20 cellular contexts compared by ENCODE assay signal in the genomic region with DNA sequence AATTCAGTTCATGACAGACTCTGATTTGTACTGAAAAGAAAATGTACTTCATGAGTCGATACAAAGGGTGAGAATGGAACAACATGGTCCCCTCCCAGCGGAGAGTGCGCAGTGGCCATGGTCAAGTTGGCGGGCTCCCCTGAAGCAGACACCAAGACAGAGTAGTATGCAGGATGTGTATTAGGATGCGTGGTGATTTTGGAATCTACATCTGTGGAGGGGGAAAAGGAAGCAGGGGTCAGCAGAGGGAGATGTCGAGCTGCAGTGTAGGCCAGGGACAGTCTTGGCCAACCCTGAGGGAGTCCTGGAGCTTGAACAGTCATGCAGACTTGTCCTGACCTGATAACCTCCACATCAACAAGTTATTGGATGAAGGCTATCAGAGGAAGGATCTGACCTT.
DNase-seq lines count a peak whose midpoint lies in the region; ATAC-seq, FAIRE-seq and TF ChIP-seq lines count a peak whose summit lies in the region.
"Had no signal": no experiment of that assay in that cellular context is flagged by ENCODE, and none has a peak within 500 bp of the region (broad histone marks: within the 10 kb centered on the region; RNA-seq: fewer than 3 reads in every experiment).

No MANE protein-coding gene starts in this region.

- no peak for TF ChIP-seq EP300 in K562 (IDR thresholded peaks at IDR 0.05; ENCODE audit: low read length)

- ATAC-seq in K562 (peak; percentile 66), HG02678 (IDR thresholded peaks at IDR 0.05; ENCODE audit: unreplicated experiment) (no peak), HG02852 (IDR thresholded peaks at IDR 0.05; ENCODE audit: unreplicated experiment) (no peak)

- in situ Hi-C loops in K562 (cut with MboI): no loop called here

- H2BK120ac ChIP-seq in mesenchymal stem cell (ENCODE audit: low read depth, low read length): no peak overlapping the region

- H3K23ac ChIP-seq in mesenchymal stem cell (ENCODE audit: low read length in 2 of 2): no peak overlapping the region

- no peak overlapping the region for H3K4ac ChIP-seq in mesenchymal stem cell (ENCODE audit: low read depth in 1 of 2, low read length in 2 of 2)

- H3K27me3 ChIP-seq in K562 (ENCODE audit: control insufficient read depth in 2 of 2, insufficient read depth in 2 of 2, low read length in 2 of 2): peaks cover 0 to 12% of the 10 kb centered on the region in 2 experiments; a peak in 1 of 5 replicates
- H3K27me3 ChIP-seq in mesenchymal stem cell (ENCODE audit: control insufficient read depth in 1 of 2, insufficient read depth in 1 of 2, low read length in 2 of 2): peaks cover 0 to 3% of the 10 kb centered on the region in 2 experiments
- H3K27me3 ChIP-seq: breast epithelium had no signal

- no peak overlapping the region for H3K9ac ChIP-seq in K562 (ENCODE audit: insufficient read depth in 1 of 2, low read depth in 2 of 2, low read length in 2 of 2)
- H3K9ac ChIP-seq in mesenchymal stem cell (ENCODE audit: low read length): no peak overlapping the region

- FAIRE-seq in K562 (lab: Jason Lieb, UNC): no peak
- FAIRE-seq: H54 had no signal

- no peak overlapping the region for H3K18ac ChIP-seq in mesenchymal stem cell (ENCODE audit: low read depth in 1 of 2, low read length in 2 of 2)

- CTCF ChIA-PET in HEK293 (lab: Yijun Ruan, JAX): interaction anchor here (0.8 kb wide), 1 partner anchor 46 kb away, joined by 4 read pairs; no protein-coding TSS in a partner anchor
- CTCF ChIA-PET in K562 (lab: Yijun Ruan, JAX; ENCODE audit: low intra/inter-chr PET ratio): no interaction called here

- no peak overlapping the region for H2BK5ac ChIP-seq in mesenchymal stem cell (ENCODE audit: low read depth, low read length, poor library complexity, severe bottlenecking)

- H4K20me1 ChIP-seq in K562 (replicated peaks; ENCODE audit: control insufficient read depth, insufficient read depth, low read length): no peaks in the 10 kb centered on the region

- H3K27ac ChIP-seq in HEK293 (ENCODE audit: extremely low read depth, low read depth, low read length) (no peak overlapping the region), K562 (ENCODE audit: extremely low read depth, low read depth, low read length) (no peak overlapping the region), mesenchymal stem cell (ENCODE audit: low read length, poor library complexity, severe bottlenecking) (no peak overlapping the region)
- H3K27ac ChIP-seq: breast epithelium had no signal

- POLR2A ChIA-PET in HEK293 (lab: Yijun Ruan, JAX): no interaction called here
- POLR2A ChIA-PET in K562 (lab: Yijun Ruan, JAX): no interaction called here

- no TSS peak for BruUV-seq in K562 (replicated peaks; lab: Mats Ljungman, UMichigan)

- H2AFZ ChIP-seq in K562 (ENCODE audit: low read depth, low read length) (no peak overlapping the region), mesenchymal stem cell (ENCODE audit: low read depth, low read length) (peak overlapping the region; percentile 39)

- TF ChIP-seq CTCF in HEK293 (tag by site-specific recombination; IDR thresholded peaks at IDR 0.05): peak; percentile 45
- TF ChIP-seq CTCF in K562 (IDR thresholded peaks at IDR 0.05 in 2 of 3, conservative IDR thresholded peaks at IDR 0.05 in 1 of 3; ENCODE audit: insufficient read depth in 2 of 3, low read depth in 1 of 3, low read length in 3 of 3): peak in 2 of 3 experiments; percentile 19 to 27; a peak in 1 of 6 replicates

- H4K91ac ChIP-seq in mesenchymal stem cell (ENCODE audit: low read length): no peak overlapping the region

- intact Hi-C loops in K562 (cut with micrococcal nuclease): loop anchor here (5.0 kb wide), 1 partner anchor 97 kb away; no protein-coding TSS in a partner anchor

- WGBS in K562 (ENCODE audit: insufficient coverage, low coverage, missing lambda C conversion rate): 0% methylated on average over 6 of the region's 6 CpGs
- WGBS in mesenchymal stem cell: 78% methylated on average over 6 of the region's 6 CpGs

- no peak for TF ChIP-seq POLR2A in K562 (conservative IDR thresholded peaks at IDR 0.05)

- H2BK12ac ChIP-seq in mesenchymal stem cell (ENCODE audit: low read length in 2 of 2): no peak overlapping the region

- no peak overlapping the region for H3K14ac ChIP-seq in mesenchymal stem cell (ENCODE audit: low read length in 2 of 2)

- H3K9me3 ChIP-seq in HEK293 (ENCODE audit: control insufficient read depth, insufficient read depth, low read depth, low read length): no peaks in the 10 kb centered on the region
- H3K9me3 ChIP-seq in K562 (replicated peaks; ENCODE audit: control insufficient read depth, insufficient read depth, low read depth, low read length): no peaks in the 10 kb centered on the region
- no peaks in the 10 kb centered on the region for H3K9me3 ChIP-seq in mesenchymal stem cell (ENCODE audit: control insufficient read depth, low read length)
- H3K9me3 ChIP-seq: breast epithelium had no signal

- H3K4me3 ChIP-seq in HEK293 (ENCODE audit: low read depth, low read length) (no peak overlapping the region), K562 (no peak overlapping the region), mesenchymal stem cell (ENCODE audit: insufficient read depth in 1 of 2, low read depth in 1 of 2, low read length in 2 of 2) (no peak overlapping the region)
- H3K4me3 ChIP-seq: breast epithelium, lung had no signal

- no peaks in the 10 kb centered on the region for H3K36me3 ChIP-seq in HEK293 (ENCODE audit: control insufficient read depth in 2 of 2, insufficient read depth in 1 of 2, low read length in 2 of 2)
- no peaks in the 10 kb centered on the region for H3K36me3 ChIP-seq in K562 (ENCODE audit: control insufficient read depth, insufficient read depth, low read length)
- no peaks in the 10 kb centered on the region for H3K36me3 ChIP-seq in mesenchymal stem cell (ENCODE audit: control insufficient read depth in 1 of 2, insufficient read depth in 2 of 2, low read depth in 1 of 2, low read length in 2 of 2)
- H3K36me3 ChIP-seq: breast epithelium had no signal

- peak in 1 of 2 experiments; percentile 40; a peak in 2 of 4 replicates for TF ChIP-seq RAD21 in K562 (CRISPR knock-in tag; conservative IDR thresholded peaks at IDR 0.05 in 1 of 2, IDR thresholded peaks at IDR 0.05 in 1 of 2)

- no peaks in the 10 kb centered on the region for H3K79me1 ChIP-seq in mesenchymal stem cell (replicated peaks; ENCODE audit: low read length, poor library complexity, severe bottlenecking)

- peak; percentile 30 for DNase-seq in NCI-H146 (lab: John Stamatoyannopoulos, UW)
- DNase-seq in NCI-H146 treated with DMSO at 0.1 percent for 48 hours (lab: John Stamatoyannopoulos, UW; ENCODE audit: unreplicated experiment): no peak
- peak in 1 of 4 experiments; percentile 5 for DNase-seq in K562 (ENCODE audit: extremely low read depth in 1 of 4, low spot score in 3 of 4)
- DNase-seq in mesenchymal stem cell: no peak
- DNase-seq in mucosa of gallbladder (ENCODE audit: low spot score): no peak
- DNase-seq: activated CD4-positive, alpha-beta T cell treated with anti-CD3 and anti-CD28 coated beads for 48 hours; activated naive CD8-positive, alpha-beta T cell treated with anti-CD3 and anti-CD28 coated beads for 36 hours; CD4-positive, CD25-positive, alpha-beta regulatory T cell; effector CD4-positive, alpha-beta T cell; Kasumi-1; NCI-H2081; NCI-H774; SHP77; stimulated activated CD4-positive, alpha-beta T cell treated with anti-CD3 and anti-CD28 coated beads, Interleukin-1b, Interleukin-23, amount 100 ng/mL, for 48 hours had no signal

- no peak overlapping the region for H4K8ac ChIP-seq in mesenchymal stem cell (ENCODE audit: low read length)

- no peaks in the 10 kb centered on the region for H3K79me2 ChIP-seq in K562 (ENCODE audit: control insufficient read depth, insufficient read depth, low read length)

- no peak overlapping the region for H3K4me2 ChIP-seq in K562 (ENCODE audit: insufficient read depth, low read length)
- no peak overlapping the region for H3K4me2 ChIP-seq in mesenchymal stem cell (ENCODE audit: low read length, poor library complexity, severe bottlenecking)

- H2AK5ac ChIP-seq in mesenchymal stem cell (ENCODE audit: low read length, severe bottlenecking): no peak overlapping the region

- H3K4me1 ChIP-seq in HEK293 (ENCODE audit: control insufficient read depth, insufficient read depth, low read length) (no peaks in the 10 kb centered on the region), K562 (replicated peaks in 1 of 2; ENCODE audit: control insufficient read depth in 2 of 2, insufficient read depth in 2 of 2, low read length in 2 of 2) (no peaks in the 10 kb centered on the region; a peak in 1 of 5 replicates), mesenchymal stem cell (ENCODE audit: control insufficient read depth, insufficient read depth, low read depth, low read length) (no peaks in the 10 kb centered on the region)
- H3K4me1 ChIP-seq: breast epithelium had no signal

- H3K9me1 ChIP-seq in K562 (ENCODE audit: control insufficient read depth, insufficient read depth, low read length): no peaks in the 10 kb centered on the region

- no peak overlapping the region for H2BK15ac ChIP-seq in mesenchymal stem cell (ENCODE audit: low read depth, poor library complexity, severe bottlenecking)

TF ChIP-seq in HEK293, 187 proteins besides CTCF, POLR2A, EP300 and RAD21 (continues in another document):
- TF ChIP-seq ZNF561 (tag by site-specific recombination; IDR thresholded peaks at IDR 0.05; ENCODE audit: borderline replicate concordance) (no peak), ZNF768 (tag by site-specific recombination; IDR thresholded peaks at IDR 0.05) (no peak), ZNF621 (tag by site-specific recombination; IDR thresholded peaks at IDR 0.05) (no peak), ZNF37A (tag by site-specific recombination; IDR thresholded peaks at IDR 0.05) (no peak), ZNF248 (tag by site-specific recombination; IDR thresholded peaks at IDR 0.05) (no peak), ZNF341 (tag by site-specific recombination; IDR thresholded peaks at IDR 0.05; ENCODE audit: low read depth) (no peak), BCL11B (tag by site-specific recombination; IDR thresholded peaks at IDR 0.05; ENCODE audit: low read depth) (no peak), OVOL3 (tag by site-specific recombination; IDR thresholded peaks at IDR 0.05) (no peak), ZNF560 (tag by site-specific recombination; IDR thresholded peaks at IDR 0.05; ENCODE audit: borderline replicate concordance) (no peak)

TF ChIP-seq in K562, 482 proteins besides CTCF, POLR2A, EP300 and RAD21 (continues in another document):
- no peak for TF ChIP-seq EP400 (IDR thresholded peaks at IDR 0.05)
